Comparison of ENCODE assay signal across 11 cellular contexts in genomic region chr6:128259036-128259734, GRCh38.
A peak's percentile ranks its signal among the peaks of the same experiment; 100 is the strongest.
DNase-seq lines count a peak whose midpoint lies in the region; ATAC-seq and TF ChIP-seq lines count a peak whose summit lies in the region.
"Had no signal": no experiment of that assay in that cellular context is flagged by ENCODE, and none has a peak within 500 bp of the region (broad histone marks: within the 10 kb centered on the region; RNA-seq: fewer than 3 reads in every experiment).

No MANE protein-coding gene starts in this region.

- no TSS peak for BruUV-seq in A673 (replicated peaks; lab: Mats Ljungman, UMichigan)

- WGBS in SK-N-SH (ENCODE audit: low lambda C conversion rate) = 83% methylated on average over 2 of the region's 2 CpGs

- TF ChIP-seq POLR2A in breast epithelium (IDR thresholded peaks at IDR 0.05) = no peak

- no peaks in the 10 kb centered on the region for H3K9me2 ChIP-seq in SK-N-SH

- H2AFZ ChIP-seq in ACC112 (ENCODE audit: low read length, unreplicated experiment) = peak overlapping the region; percentile 19
- H2AFZ ChIP-seq in SK-N-SH (ENCODE audit: low read depth) = no peak overlapping the region

- peaks cover 19% of the 10 kb centered on the region for H3K4me1 ChIP-seq in ACC112 (ENCODE audit: control insufficient read depth, insufficient read depth, low read length, unreplicated experiment)
- H3K4me1 ChIP-seq in A673 (ENCODE audit: insufficient read depth, low read length, poor library complexity, severe bottlenecking) = no peaks in the 10 kb centered on the region
- no peaks in the 10 kb centered on the region for H3K4me1 ChIP-seq in breast epithelium
- H3K4me1 ChIP-seq in SK-N-SH (ENCODE audit: control insufficient read depth in 1 of 2, insufficient read depth in 2 of 2, low read depth in 1 of 2, low read length in 1 of 2) = no peaks in the 10 kb centered on the region; a peak in 1 of 4 replicates
- H3K4me1 ChIP-seq: BLaER1 had no signal

- DNase-seq in activated naive CD8-positive, alpha-beta T cell treated with anti-CD3 and anti-CD28 coated beads for 36 hours = no peak
- no peak for DNase-seq in A673 (ENCODE audit: low spot score)
- no peak for DNase-seq in breast epithelium (ENCODE audit: low spot score in 2 of 2)
- DNase-seq in activated CD8-positive, alpha-beta memory T cell treated with anti-CD3 and anti-CD28 coated beads, Interleukin-2, amount 50 U/mL, for 48 hours = no peak
- DNase-seq in SK-N-SH = no peak
- DNase-seq: nucleus accumbens had no signal

- H3K9me3 Mint-ChIP-seq in activated naive CD8-positive, alpha-beta T cell treated with anti-CD3 and anti-CD28 coated beads for 36 hours = peaks cover 8% of the 10 kb centered on the region

- no peaks in the 10 kb centered on the region for H3K27me3 ChIP-seq in ACC112 (ENCODE audit: insufficient read depth, low read length)
- no peaks in the 10 kb centered on the region for H3K27me3 ChIP-seq in A673 (replicated peaks; ENCODE audit: insufficient read depth, low read depth, low read length, poor library complexity)
- no peaks in the 10 kb centered on the region for H3K27me3 ChIP-seq in breast epithelium
- no peaks in the 10 kb centered on the region for H3K27me3 ChIP-seq in SK-N-SH (ENCODE audit: insufficient read depth)
- H3K27me3 ChIP-seq: BLaER1 had no signal

- TF ChIP-seq CTCF in A673 (conservative IDR thresholded peaks at IDR 0.05; ENCODE audit: low read depth, low read length) (no peak), breast epithelium (IDR thresholded peaks at IDR 0.05) (no peak), SK-N-SH (IDR thresholded peaks at IDR 0.05) (no peak)

- H3K9me3 ChIP-seq in A673 (ENCODE audit: low read depth, low read length, poor library complexity, severe bottlenecking) (no peaks in the 10 kb centered on the region), breast epithelium (no peaks in the 10 kb centered on the region), SK-N-SH (no peaks in the 10 kb centered on the region)
- H3K9me3 ChIP-seq: BLaER1 had no signal

- H3F3A ChIP-seq in SK-N-SH (replicated peaks; ENCODE audit: insufficient read depth) = no peaks in the 10 kb centered on the region

- H3K36me3 ChIP-seq in ACC112 (ENCODE audit: insufficient read depth, low read length) (no peaks in the 10 kb centered on the region), A673 (ENCODE audit: insufficient read depth, low read length, poor library complexity, severe bottlenecking) (no peaks in the 10 kb centered on the region), breast epithelium (no peaks in the 10 kb centered on the region), SK-N-SH (replicated peaks in 1 of 2; ENCODE audit: control insufficient read depth in 1 of 2, insufficient read depth in 2 of 2, low read length in 1 of 2) (no peaks in the 10 kb centered on the region)
- H3K36me3 ChIP-seq: BLaER1 had no signal

- no peak overlapping the region for H3K9ac ChIP-seq in SK-N-SH
- H3K9ac ChIP-seq: BLaER1 had no signal

- H3K4me3 Mint-ChIP-seq in activated naive CD8-positive, alpha-beta T cell treated with anti-CD3 and anti-CD28 coated beads for 36 hours = peak overlapping the region; percentile 40

- no peak for TF ChIP-seq RAD21 in SK-N-SH (IDR thresholded peaks at IDR 0.05; ENCODE audit: low read length)

- peak overlapping the region; percentile 77 for H3K4me3 ChIP-seq in ACC112 (ENCODE audit: low read depth, low read length)
- H3K4me3 ChIP-seq in A673 (ENCODE audit: low read depth, low read length, poor library complexity, severe bottlenecking) = no peak overlapping the region
- peak overlapping the region in 1 of 3 donors; percentile 12 for H3K4me3 ChIP-seq in breast epithelium
- no peak overlapping the region for H3K4me3 ChIP-seq in SK-N-SH (ENCODE audit: low read depth in 2 of 2, low read length in 1 of 2)
- H3K4me3 ChIP-seq: BLaER1, K562 had no signal

- no peaks in the 10 kb centered on the region for H4K20me1 ChIP-seq in SK-N-SH (ENCODE audit: insufficient read depth)
- H4K20me1 ChIP-seq: BLaER1 had no signal

- no peaks in the 10 kb centered on the region for H3K27me3 Mint-ChIP-seq in activated naive CD8-positive, alpha-beta T cell treated with anti-CD3 and anti-CD28 coated beads for 36 hours

- peaks cover 15% of the 10 kb centered on the region for H3K36me3 Mint-ChIP-seq in activated naive CD8-positive, alpha-beta T cell treated with anti-CD3 and anti-CD28 coated beads for 36 hours

- H3K79me2 ChIP-seq in ACC112 (ENCODE audit: control insufficient read depth, insufficient read depth, low read length, unreplicated experiment) = no peaks in the 10 kb centered on the region
- H3K79me2 ChIP-seq in SK-N-SH (ENCODE audit: insufficient read depth) = no peaks in the 10 kb centered on the region

- CTCF ChIA-PET in A673 (lab: Charles Lee) = interaction anchor here (0.6 kb wide), 1 partner anchor 68 kb away, joined by 3 read pairs; no protein-coding TSS in a partner anchor
- CTCF ChIA-PET in SK-N-SH (lab: Yijun Ruan, JAX) = no interaction called here

- H3K4me2 ChIP-seq in SK-N-SH = no peak overlapping the region
- H3K4me2 ChIP-seq: BLaER1 had no signal

- H3K27ac ChIP-seq in ACC112 (ENCODE audit: low read depth, low read length) (peak overlapping the region; percentile 15; the same call in 1 of the 2 replicates), A673 (ENCODE audit: low read depth, low read length, poor library complexity, severe bottlenecking) (no peak overlapping the region), breast epithelium (no peak overlapping the region), SK-N-SH (ENCODE audit: low read depth in 2 of 2, low read length in 1 of 2) (no peak overlapping the region)
- H3K27ac ChIP-seq: BLaER1 had no signal

- H3K27ac Mint-ChIP-seq in activated naive CD8-positive, alpha-beta T cell treated with anti-CD3 and anti-CD28 coated beads for 36 hours = peak overlapping the region; percentile 81

- peak; percentile 86 for ATAC-seq in GM19324 (IDR thresholded peaks at IDR 0.05; ENCODE audit: low FRiP score, unreplicated experiment)
- peak; percentile 96 for ATAC-seq in HG03064 (IDR thresholded peaks at IDR 0.05; ENCODE audit: low read depth, unreplicated experiment)
- ATAC-seq: K562 had no signal

- TF ChIP-seq EP300 in SK-N-SH (IDR thresholded peaks at IDR 0.05; ENCODE audit: borderline replicate concordance in 1 of 2, low read depth in 1 of 2, low read length in 1 of 2) = no peak

- POLR2A ChIA-PET in A673 (lab: Charles Lee; ENCODE audit: low non-redundant PET) = no interaction called here
- POLR2A ChIA-PET in SK-N-SH (lab: Yijun Ruan, JAX) = no interaction called here

- peaks cover 23% of the 10 kb centered on the region for H3K4me1 Mint-ChIP-seq in activated naive CD8-positive, alpha-beta T cell treated with anti-CD3 and anti-CD28 coated beads for 36 hours

- intact Hi-C loops in A673 (cut with micrococcal nuclease; ENCODE audit: unreplicated experiment) = no loop called here
- intact Hi-C loops in breast epithelium (cut with DNase I; ENCODE audit: low total_unique reads) = no loop called here

TF ChIP-seq in SK-N-SH, 30 proteins besides CTCF, POLR2A, EP300 and RAD21:
- TF ChIP-seq FOXM1 (IDR thresholded peaks at IDR 0.05; ENCODE audit: low read depth) = no peak
- TF ChIP-seq YY1 (IDR thresholded peaks at IDR 0.05; ENCODE audit: low read depth) = no peak
- no peak for TF ChIP-seq IRF3 (IDR thresholded peaks at IDR 0.05; ENCODE audit: low read depth, low read length)
- TF ChIP-seq MXI1 (IDR thresholded peaks at IDR 0.05; ENCODE audit: low read depth, low read length) = no peak
- TF ChIP-seq ZBTB33 (IDR thresholded peaks at IDR 0.05; ENCODE audit: borderline replicate concordance, low read depth) = no peak
- no peak for TF ChIP-seq MEF2A (IDR thresholded peaks at IDR 0.05; ENCODE audit: borderline replicate concordance, low read depth)
- TF ChIP-seq POLR2AphosphoS5 (IDR thresholded peaks at IDR 0.05; ENCODE audit: low read depth, low read length) = no peak
- no peak for TF ChIP-seq SIN3A (IDR thresholded peaks at IDR 0.05; ENCODE audit: borderline replicate concordance, low read depth, low read length)
- no peak for TF ChIP-seq NFIC (IDR thresholded peaks at IDR 0.05; ENCODE audit: borderline replicate concordance)
- TF ChIP-seq GABPA (IDR thresholded peaks at IDR 0.05; ENCODE audit: low read depth) = no peak
- no peak for TF ChIP-seq TAF1 (IDR thresholded peaks at IDR 0.05; ENCODE audit: borderline replicate concordance, low read depth, low read length)
- TF ChIP-seq, protein P1, sequence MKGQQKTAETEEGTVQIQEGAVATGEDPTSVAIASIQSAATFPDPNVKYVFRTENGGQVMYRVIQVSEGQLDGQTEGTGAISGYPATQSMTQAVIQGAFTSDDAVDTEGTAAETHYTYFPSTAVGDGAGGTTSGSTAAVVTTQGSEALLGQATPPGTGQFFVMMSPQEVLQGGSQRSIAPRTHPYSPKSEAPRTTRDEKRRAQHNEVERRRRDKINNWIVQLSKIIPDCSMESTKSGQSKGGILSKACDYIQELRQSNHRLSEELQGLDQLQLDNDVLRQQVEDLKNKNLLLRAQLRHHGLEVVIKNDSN (IDR thresholded peaks at IDR 0.05; ENCODE audit: borderline replicate concordance, low read depth) = no peak
- no peak for TF ChIP-seq GATA2 (CRISPR knock-in tag; IDR thresholded peaks at IDR 0.05)
